ENCODE assay signal across 10 cellular contexts in genomic region chr14:36317650-36318049, GRCh38. TPM values are rescaled to one million over a fixed set of nuclear protein-coding genes. Genes with fewer than 3 reads are reported as not detected.
DNase-seq lines count a peak whose midpoint lies in the region; ATAC-seq and TF ChIP-seq lines count a peak whose summit lies in the region.
"Had no signal": no experiment of that assay in that cellular context is flagged by ENCODE, and none has a peak within 500 bp of the region (broad histone marks: within the 10 kb centered on the region; RNA-seq: fewer than 3 reads in every experiment).

No MANE protein-coding gene starts in this region.

- H3K9me3 Mint-ChIP-seq in activated naive CD8-positive, alpha-beta T cell treated with anti-CD3 and anti-CD28 coated beads for 36 hours, result peaks cover 3% of the 10 kb centered on the region
- peaks cover 4% of the 10 kb centered on the region for H3K9me3 Mint-ChIP-seq in natural killer cell treated with Interleukin-12 subunit alpha and Interleukin-12 subunit beta and Interleukin-15 and Interleukin-18, amount 100 ng/mL, for 72 hours
- H3K9me3 Mint-ChIP-seq in HFFc6, result no peaks in the 10 kb centered on the region

- H3K4me1 Mint-ChIP-seq in activated naive CD8-positive, alpha-beta T cell treated with anti-CD3 and anti-CD28 coated beads for 36 hours, result peaks cover 37% of the 10 kb centered on the region
- H3K4me1 Mint-ChIP-seq in natural killer cell treated with Interleukin-12 subunit alpha and Interleukin-12 subunit beta and Interleukin-15 and Interleukin-18, amount 100 ng/mL, for 72 hours (ENCODE audit: low read depth in 2 of 2), result peaks cover 18 to 46% of the 10 kb centered on the region in 2 donors
- peaks cover 45% of the 10 kb centered on the region for H3K4me1 Mint-ChIP-seq in HFFc6 (ENCODE audit: low read depth)

- DNase-seq in DMS53 (lab: John Stamatoyannopoulos, UW), result peak; percentile 65
- DNase-seq in HEK293T (ENCODE audit: extremely low spot score), result no peak
- no peak for DNase-seq in activated naive CD8-positive, alpha-beta T cell treated with anti-CD3 and anti-CD28 coated beads for 36 hours
- DNase-seq in natural killer cell treated with Interleukin-12 subunit alpha and Interleukin-12 subunit beta and Interleukin-15 and Interleukin-18, amount 100 ng/mL, for 72 hours (ENCODE audit: low spot score), result no peak
- no peak for DNase-seq in HFFc6
- no peak for DNase-seq in activated gamma-delta T cell treated with Interleukin-2 at 50 U/mL for 16 hours
- DNase-seq: Caco-2, NCI-H187, substantia nigra had no signal

- H3K36me3 Mint-ChIP-seq in activated naive CD8-positive, alpha-beta T cell treated with anti-CD3 and anti-CD28 coated beads for 36 hours, result peaks cover 20% of the 10 kb centered on the region
- H3K36me3 Mint-ChIP-seq in natural killer cell treated with Interleukin-12 subunit alpha and Interleukin-12 subunit beta and Interleukin-15 and Interleukin-18, amount 100 ng/mL, for 72 hours, result peaks cover 18% of the 10 kb centered on the region
- H3K36me3 Mint-ChIP-seq in HFFc6 (ENCODE audit: low read depth), result peaks cover 6% of the 10 kb centered on the region; the same call in 1 of the 2 replicates

- no peak for ATAC-seq in natural killer cell treated with Interleukin-12 subunit alpha and Interleukin-12 subunit beta and Interleukin-15 and Interleukin-18, amount 100 ng/mL, for 72 hours
- ATAC-seq in GM18511 (IDR thresholded peaks at IDR 0.05; ENCODE audit: unreplicated experiment), result no peak

- TF ChIP-seq CTCF in HFFc6 (IDR thresholded peaks at IDR 0.05), result no peak

- CTCF ChIA-PET in HEK293T (lab: Yijun Ruan, JAX), result no interaction called here

- H3K27me3 Mint-ChIP-seq in activated naive CD8-positive, alpha-beta T cell treated with anti-CD3 and anti-CD28 coated beads for 36 hours, result peaks cover 5% of the 10 kb centered on the region
- peaks cover 0 to 3% of the 10 kb centered on the region in 2 donors for H3K27me3 Mint-ChIP-seq in natural killer cell treated with Interleukin-12 subunit alpha and Interleukin-12 subunit beta and Interleukin-15 and Interleukin-18, amount 100 ng/mL, for 72 hours
- H3K27me3 Mint-ChIP-seq in HFFc6 (ENCODE audit: insufficient read depth), result peaks cover 3% of the 10 kb centered on the region; the same call in 1 of the 2 replicates

- H3K4me3 Mint-ChIP-seq in activated naive CD8-positive, alpha-beta T cell treated with anti-CD3 and anti-CD28 coated beads for 36 hours, result peak overlapping the region; percentile 10
- peak overlapping the region; percentile 45 for H3K4me3 Mint-ChIP-seq in natural killer cell treated with Interleukin-12 subunit alpha and Interleukin-12 subunit beta and Interleukin-15 and Interleukin-18, amount 100 ng/mL, for 72 hours
- H3K4me3 Mint-ChIP-seq in HFFc6, result no peak overlapping the region

- POLR2A ChIA-PET in HEK293T (lab: Yijun Ruan, JAX), result no interaction called here

- H3K27ac Mint-ChIP-seq in activated naive CD8-positive, alpha-beta T cell treated with anti-CD3 and anti-CD28 coated beads for 36 hours, result peak overlapping the region; percentile 70
- no peak overlapping the region for H3K27ac Mint-ChIP-seq in natural killer cell treated with Interleukin-12 subunit alpha and Interleukin-12 subunit beta and Interleukin-15 and Interleukin-18, amount 100 ng/mL, for 72 hours
- no peak overlapping the region for H3K27ac Mint-ChIP-seq in HFFc6

TF ChIP-seq in HEK293T, 16 proteins besides CTCF, POLR2A, EP300 and RAD21:
- TF ChIP-seq, protein P1, sequence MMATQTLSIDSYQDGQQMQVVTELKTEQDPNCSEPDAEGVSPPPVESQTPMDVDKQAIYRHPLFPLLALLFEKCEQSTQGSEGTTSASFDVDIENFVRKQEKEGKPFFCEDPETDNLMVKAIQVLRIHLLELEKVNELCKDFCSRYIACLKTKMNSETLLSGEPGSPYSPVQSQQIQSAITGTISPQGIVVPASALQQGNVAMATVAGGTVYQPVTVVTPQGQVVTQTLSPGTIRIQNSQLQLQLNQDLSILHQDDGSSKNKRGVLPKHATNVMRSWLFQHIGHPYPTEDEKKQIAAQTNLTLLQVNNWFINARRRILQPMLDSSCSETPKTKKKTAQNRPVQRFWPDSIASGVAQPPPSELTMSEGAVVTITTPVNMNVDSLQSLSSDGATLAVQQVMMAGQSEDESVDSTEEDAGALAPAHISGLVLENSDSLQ (IDR thresholded peaks at IDR 0.05), result peak; percentile 88
- TF ChIP-seq FOXM1 (IDR thresholded peaks at IDR 0.05; ENCODE audit: borderline replicate concordance), result no peak
- TF ChIP-seq SP1 (IDR thresholded peaks at IDR 0.05), result no peak
- TF ChIP-seq BHLHE40 (IDR thresholded peaks at IDR 0.05; ENCODE audit: borderline replicate concordance), result no peak
- no peak for TF ChIP-seq CTBP1 (IDR thresholded peaks at IDR 0.05; ENCODE audit: borderline replicate concordance)
- TF ChIP-seq L3MBTL2 (conservative IDR thresholded peaks at IDR 0.05), result no peak

RNA-seq across cellular contexts. Expression of gene MBIP, which starts 2.8 kb away (rescaled TPM):
- 10 to 100 TPM; 30.1 to 33.1 TPM for total RNA-seq in activated naive CD8-positive, alpha-beta T cell treated with anti-CD3 and anti-CD28 coated beads for 36 hours
- total RNA-seq in natural killer cell treated with Interleukin-12 subunit alpha and Interleukin-12 subunit beta and Interleukin-15 and Interleukin-18, amount 100 ng/mL, for 72 hours, result 10 to 100 TPM; 20.2 to 24.5 TPM
- 10 to 100 TPM; 18.5 to 24.5 (median 21.8) TPM for total RNA-seq in HFFc6 (2021; fragmentation: NEBNext Ultra II Directional; extraction: Animal tissue kit (Norgen Biotek cat#: 25700))
